ENCODE assay signal across 8 cellular contexts in genomic region chr6:166775180-166775922, GRCh38.
DNase-seq lines count a peak whose midpoint lies in the region; ATAC-seq lines count a peak whose summit lies in the region.

No MANE protein-coding gene starts in this region.

- CTCF ChIA-PET in CD8-positive, alpha-beta memory T cell (lab: Charles Lee) = interaction anchor here (0.6 to 4.1 kb wide), 37 partner anchors 8 to 576 kb away, joined by 3 to 36 read pairs (median 3); partner anchors contain the start of genes RNASET2 and UNC93A

- H3K9me3 Mint-ChIP-seq in CD8-positive, alpha-beta memory T cell = no peaks in the 10 kb centered on the region

- POLR2A ChIA-PET in CD8-positive, alpha-beta memory T cell (lab: Charles Lee) = no interaction called here

- H3K9me3 ChIP-seq in CD8-positive, alpha-beta memory T cell (ENCODE audit: low read length) = no peaks in the 10 kb centered on the region

- no peaks in the 10 kb centered on the region for H3K36me3 Mint-ChIP-seq in CD8-positive, alpha-beta memory T cell

- no peak overlapping the region for H3K27ac ChIP-seq in CD8-positive, alpha-beta memory T cell (ENCODE audit: low read depth, low read length)

- H3K4me1 ChIP-seq in CD8-positive, alpha-beta memory T cell (ENCODE audit: insufficient read depth, low read length) = peaks cover 4% of the 10 kb centered on the region

- H3K4me3 Mint-ChIP-seq in CD8-positive, alpha-beta memory T cell = no peak overlapping the region

- no peaks in the 10 kb centered on the region for H3K36me3 ChIP-seq in CD8-positive, alpha-beta memory T cell (ENCODE audit: insufficient read depth, low read length)

- H3K4me1 Mint-ChIP-seq in CD8-positive, alpha-beta memory T cell = peaks cover 0 to 6% (median 2%) of the 10 kb centered on the region in 3 donors

- peaks cover 4 to 48% of the 10 kb centered on the region in 2 donors for H3K27me3 Mint-ChIP-seq in CD8-positive, alpha-beta memory T cell

- H3K27ac Mint-ChIP-seq in CD8-positive, alpha-beta memory T cell = no peak overlapping the region

- no peaks in the 10 kb centered on the region for H3K27me3 ChIP-seq in CD8-positive, alpha-beta memory T cell (ENCODE audit: insufficient read depth, low read length, poor library complexity, severe bottlenecking)

- peak; percentile 40 to 78 (median 59) for DNase-seq in CD8-positive, alpha-beta memory T cell
- peak; percentile 47 for DNase-seq in NCI-H2107 treated with DMSO at 0.1 percent for 48 hours (lab: John Stamatoyannopoulos, UW; ENCODE audit: unreplicated experiment)
- DNase-seq in activated CD4-positive, CD25-positive, alpha-beta regulatory T cell treated with anti-CD3 and anti-CD28 coated beads, Interleukin-2, amount 50 U/mL, for 16 hours (ENCODE audit: low read depth, low spot score) = peak; percentile 56
- peak; percentile 79 for DNase-seq in cerebellar cortex (ENCODE audit: low spot score)
- DNase-seq in left kidney (ENCODE audit: low read depth, low spot score) = peak; percentile 88
- peak; percentile 40 to 57 for DNase-seq in stimulated activated CD4-positive, alpha-beta T cell treated with anti-CD3 and anti-CD28 coated beads, Interleukin-4, amount 100 ng/mL, for 4 hours
- DNase-seq in cortex of kidney (lab: John Stamatoyannopoulos, UW) = no peak

- H3K4me3 ChIP-seq in CD8-positive, alpha-beta memory T cell (ENCODE audit: low read length) = no peak overlapping the region

- peak; percentile 55 for ATAC-seq in GM21786 (IDR thresholded peaks at IDR 0.05; ENCODE audit: unreplicated experiment)
